In genomic region chr7:55518836-55519235, GRCh38 we compare ENCODE assay signal across 17 cellular contexts.
"Had no signal": no experiment of that assay in that cellular context is flagged by ENCODE, and none has a peak within 500 bp of the region (broad histone marks: within the 10 kb centered on the region; RNA-seq: fewer than 3 reads in every experiment).

No MANE protein-coding gene starts in this region.

- H3K36me3 ChIP-seq: colonic mucosa, gastrocnemius medialis, prostate gland had no signal

- H3K4me3 Mint-ChIP-seq: activated CD4-positive, alpha-beta memory T cell treated with anti-CD3 and anti-CD28 coated beads for 36 hours; activated naive CD4-positive, alpha-beta T cell treated with anti-CD3 and anti-CD28 coated beads, Interleukin-2, amount 10 ng/mL, durations not matched to agents 7 days and 5 days; nephron had no signal

- H3K27me3 ChIP-seq: adrenal gland, colonic mucosa, gastrocnemius medialis, heart right ventricle, left lung, testis had no signal

- ATAC-seq: gastrocnemius medialis; heart right ventricle; left lung; sciatic nerve; stimulated activated naive CD8-positive, alpha-beta T cell treated with anti-CD3 and anti-CD28 coated beads, Interleukin-15, Interleukin-2, amounts not matched to agents 100 U/mL and 50 U/mL, for 24 hours had no signal

- H3K4me3 ChIP-seq: adrenal gland, colonic mucosa, gastrocnemius medialis, heart right ventricle, left lung, prostate gland, testis had no signal

- DNase-seq: activated CD8-positive, alpha-beta memory T cell treated with anti-CD3 and anti-CD28 coated beads, Interleukin-2, amount 50 U/mL, for 48 hours; activated naive CD4-positive, alpha-beta T cell treated with anti-CD3 and anti-CD28 coated beads, Interleukin-2, amount 10 ng/mL, durations not matched to agents 7 days and 5 days; adrenal gland; colonic mucosa; effector memory CD4-positive, alpha-beta T cell; gastrocnemius medialis; heart right ventricle; left lung; occipital lobe; stimulated activated CD4-positive, alpha-beta T cell treated with anti-CD3 and anti-CD28 coated beads, Interleukin-2, amount 100 ng/mL, for 24 hours; stimulated activated naive CD8-positive, alpha-beta T cell treated with anti-CD3 and anti-CD28 coated beads, Interleukin-15, Interleukin-2, amounts not matched to agents 100 U/mL and 50 U/mL, for 24 hours; testis had no signal

- H3K27me3 Mint-ChIP-seq: activated CD4-positive, alpha-beta memory T cell treated with anti-CD3 and anti-CD28 coated beads for 36 hours; activated naive CD4-positive, alpha-beta T cell treated with anti-CD3 and anti-CD28 coated beads, Interleukin-2, amount 10 ng/mL, durations not matched to agents 7 days and 5 days had no signal

- H3K27ac ChIP-seq: adrenal gland, colonic mucosa, epithelial cell of prostate, gastrocnemius medialis, heart right ventricle, left lung, prostate gland, testis had no signal

- H3K4me1 ChIP-seq: colonic mucosa, left lung, testis had no signal

- H3K27ac Mint-ChIP-seq: activated CD4-positive, alpha-beta memory T cell treated with anti-CD3 and anti-CD28 coated beads for 36 hours; activated naive CD4-positive, alpha-beta T cell treated with anti-CD3 and anti-CD28 coated beads, Interleukin-2, amount 10 ng/mL, durations not matched to agents 7 days and 5 days; nephron had no signal

- H3K9me3 ChIP-seq: adrenal gland, colonic mucosa, gastrocnemius medialis, heart right ventricle, left lung, prostate gland, testis had no signal

- H3K9me3 Mint-ChIP-seq: activated CD4-positive, alpha-beta memory T cell treated with anti-CD3 and anti-CD28 coated beads for 36 hours; activated naive CD4-positive, alpha-beta T cell treated with anti-CD3 and anti-CD28 coated beads, Interleukin-2, amount 10 ng/mL, durations not matched to agents 7 days and 5 days; nephron had no signal
